1 cellular context compared by ENCODE assay signal in genomic region chr3:9749333-9749662, GRCh38.
A peak's percentile ranks its signal among the peaks of the same experiment; 100 is the strongest.
TF ChIP-seq lines count a peak whose summit lies in the region.

No MANE protein-coding gene starts in this region.

TF ChIP-seq in HepG2, 621 proteins besides CTCF, POLR2A, EP300 and RAD21:
- TF ChIP-seq ZNF607 (CRISPR knock-in tag; IDR thresholded peaks at IDR 0.05; ENCODE audit: borderline replicate concordance) (0 out of 2 replicates have a peak, but pooled peaks have one; percentile 33), SOX6 (IDR thresholded peaks at IDR 0.05) (no peak), SOX6 (CRISPR knock-in tag; IDR thresholded peaks at IDR 0.05) (no peak), HOMEZ (CRISPR knock-in tag; IDR thresholded peaks at IDR 0.05; ENCODE audit: low read depth) (0 out of 2 replicates have a peak, but pooled peaks have one; percentile 2), ZNF142 (CRISPR knock-in tag; IDR thresholded peaks at IDR 0.05) (0 out of 2 replicates have a peak, but pooled peaks have one; percentile 63), NR3C1 (CRISPR knock-in tag; IDR thresholded peaks at IDR 0.05) (no peak), ZNF605 (CRISPR knock-in tag; IDR thresholded peaks at IDR 0.05) (peak; percentile 49; the same call in 1 of the 2 replicates), ZBTB8A (CRISPR knock-in tag; IDR thresholded peaks at IDR 0.05; ENCODE audit: borderline replicate concordance, low read depth) (no peak), ZMYM3 (CRISPR knock-in tag; IDR thresholded peaks at IDR 0.05) (no peak), ZNF251 (CRISPR knock-in tag; IDR thresholded peaks at IDR 0.05) (0 out of 2 replicates have a peak, but pooled peaks have one; percentile 39), HDAC2 (CRISPR knock-in tag; IDR thresholded peaks at IDR 0.05) (peak; percentile 4; the same call in 1 of the 2 replicates), MLXIP (CRISPR knock-in tag; IDR thresholded peaks at IDR 0.05; ENCODE audit: borderline replicate concordance) (no peak), ZNF501 (CRISPR knock-in tag; IDR thresholded peaks at IDR 0.05) (peak; percentile 63; the same call in 1 of the 2 replicates), ZNF891 (CRISPR knock-in tag; IDR thresholded peaks at IDR 0.05) (0 out of 2 replicates have a peak, but pooled peaks have one; percentile 49), CENPBD1 (CRISPR knock-in tag; IDR thresholded peaks at IDR 0.05; ENCODE audit: borderline replicate concordance, low read depth) (0 out of 2 replicates have a peak, but pooled peaks have one; percentile 52), ZNF513 (CRISPR knock-in tag; conservative IDR thresholded peaks at IDR 0.05) (0 out of 2 replicates have a peak, but pooled peaks have one; percentile 64), RFXAP (CRISPR knock-in tag; IDR thresholded peaks at IDR 0.05; ENCODE audit: borderline replicate concordance) (no peak), MTA1 (CRISPR knock-in tag; IDR thresholded peaks at IDR 0.05; ENCODE audit: borderline replicate concordance) (0 out of 2 replicates have a peak, but pooled peaks have one; percentile 37), ZBTB42 (CRISPR knock-in tag; IDR thresholded peaks at IDR 0.05) (0 out of 2 replicates have a peak, but pooled peaks have one; percentile 39), NRL (CRISPR knock-in tag; IDR thresholded peaks at IDR 0.05; ENCODE audit: borderline replicate concordance) (0 out of 2 replicates have a peak, but pooled peaks have one; percentile 40), ZNF598 (CRISPR knock-in tag; IDR thresholded peaks at IDR 0.05; ENCODE audit: borderline replicate concordance) (0 out of 2 replicates have a peak, but pooled peaks have one; percentile 20), ZBTB1 (CRISPR knock-in tag; IDR thresholded peaks at IDR 0.05; ENCODE audit: borderline replicate concordance) (no peak), DBP (CRISPR knock-in tag; IDR thresholded peaks at IDR 0.05; ENCODE audit: not compliant biosample characterization) (no peak), KAT7 (CRISPR knock-in tag; IDR thresholded peaks at IDR 0.05; ENCODE audit: borderline replicate concordance) (no peak), RNF2 (conservative IDR thresholded peaks at IDR 0.05; ENCODE audit: low read depth) (no peak), PLRG1 (conservative IDR thresholded peaks at IDR 0.05) (no peak), FIP1L1 (IDR thresholded peaks at IDR 0.05; ENCODE audit: borderline replicate concordance, insufficient read depth, low read depth, low read length) (no peak)
